Comparison of ENCODE assay signal across 35 cellular contexts in genomic region chr5:74403771-74404170, GRCh38.
"Had no signal": no experiment of that assay in that cellular context is flagged by ENCODE, and none has a peak within 500 bp of the region (broad histone marks: within the 10 kb centered on the region; RNA-seq: fewer than 3 reads in every experiment).

No MANE protein-coding gene starts in this region.

- H3K4me3 Mint-ChIP-seq: activated B cell treated with CpG ODN at 0.5 μM for 24 hours; activated CD8-positive, alpha-beta T cell treated with anti-CD3 and anti-CD28 coated beads for 36 hours; activated naive CD8-positive, alpha-beta T cell treated with anti-CD3 and anti-CD28 coated beads for 36 hours; activated naive CD8-positive, alpha-beta T cell treated with anti-CD3 and anti-CD28 coated beads, Interleukin-2, amount 50 U/mL, for 24 hours; activated T-cell treated with anti-CD3 and anti-CD28 coated beads, Interleukin-2, amount 50 U/mL, for 4 hours; activated T-helper 17 cell treated with anti-CD3 and anti-CD28 coated beads, Interleukin-2, amount 50 U/mL, for 72 hours; brain; effector memory CD8-positive, alpha-beta T cell; T-helper 17 cell; T-helper 2 cell treated with Interferon-gamma antibody and Interleukin-4, amounts not matched to agents 5 μg/mL and 100 μg/mL, for 36 hours had no signal

- H3K36me3 ChIP-seq: adrenal gland, breast epithelium, cardiac muscle cell, esophagus muscularis mucosa, gastroesophageal sphincter, WERI-Rb-1 had no signal

- H3K27ac ChIP-seq: adrenal gland, breast epithelium, cardiac muscle cell, coronary artery, esophagus muscularis mucosa, foreskin keratinocyte, gastroesophageal sphincter, WERI-Rb-1 had no signal

- H3K9me3 Mint-ChIP-seq: activated B cell treated with CpG ODN at 0.5 μM for 24 hours; activated CD8-positive, alpha-beta T cell treated with anti-CD3 and anti-CD28 coated beads for 36 hours; activated naive CD8-positive, alpha-beta T cell treated with anti-CD3 and anti-CD28 coated beads for 36 hours; activated naive CD8-positive, alpha-beta T cell treated with anti-CD3 and anti-CD28 coated beads, Interleukin-2, amount 50 U/mL, for 24 hours; activated T-cell treated with anti-CD3 and anti-CD28 coated beads, Interleukin-2, amount 50 U/mL, for 4 hours; activated T-helper 17 cell treated with anti-CD3 and anti-CD28 coated beads, Interleukin-2, amount 50 U/mL, for 72 hours; effector memory CD8-positive, alpha-beta T cell; T-helper 2 cell treated with Interferon-gamma antibody and Interleukin-4, amounts not matched to agents 5 μg/mL and 100 μg/mL, for 36 hours had no signal

- H3K4me3 ChIP-seq: adrenal gland, breast epithelium, cardiac muscle cell, coronary artery, esophagus muscularis mucosa, gastroesophageal sphincter had no signal

- H3K9me3 ChIP-seq: adrenal gland, breast epithelium, esophagus muscularis mucosa had no signal

- H3K4me1 Mint-ChIP-seq: activated B cell treated with CpG ODN at 0.5 μM for 24 hours; activated naive CD8-positive, alpha-beta T cell treated with anti-CD3 and anti-CD28 coated beads for 36 hours; activated T-helper 17 cell treated with anti-CD3 and anti-CD28 coated beads, Interleukin-2, amount 50 U/mL, for 72 hours had no signal

- ATAC-seq: activated CD4-positive, CD25-positive, alpha-beta regulatory T cell treated with anti-CD3 and anti-CD28 coated beads, Interleukin-2, amount 50 U/mL, for 24 hours; activated CD8-positive, alpha-beta T cell treated with anti-CD3 and anti-CD28 coated beads for 36 hours; activated naive CD8-positive, alpha-beta T cell treated with anti-CD3 and anti-CD28 coated beads, Interleukin-2, amount 50 U/mL, for 24 hours; activated T-cell treated with anti-CD3 and anti-CD28 coated beads, Interleukin-2, amount 50 U/mL, for 4 hours; activated T-helper 17 cell treated with anti-CD3 and anti-CD28 coated beads, Interleukin-2, amount 50 U/mL, for 72 hours; effector memory CD8-positive, alpha-beta T cell; foreskin keratinocyte; gastroesophageal sphincter; T-helper 17 cell had no signal

- H3K36me3 Mint-ChIP-seq: activated naive CD8-positive, alpha-beta T cell treated with anti-CD3 and anti-CD28 coated beads for 36 hours; brain had no signal

- H3K27ac Mint-ChIP-seq: activated B cell treated with CpG ODN at 0.5 μM for 24 hours; activated CD8-positive, alpha-beta T cell treated with anti-CD3 and anti-CD28 coated beads for 36 hours; activated naive CD8-positive, alpha-beta T cell treated with anti-CD3 and anti-CD28 coated beads for 36 hours; activated naive CD8-positive, alpha-beta T cell treated with anti-CD3 and anti-CD28 coated beads, Interleukin-2, amount 50 U/mL, for 24 hours; activated T-helper 17 cell treated with anti-CD3 and anti-CD28 coated beads, Interleukin-2, amount 50 U/mL, for 72 hours; effector memory CD8-positive, alpha-beta T cell; T-helper 17 cell; T-helper 2 cell treated with Interferon-gamma antibody and Interleukin-4, amounts not matched to agents 5 μg/mL and 100 μg/mL, for 36 hours had no signal

- H3K27me3 ChIP-seq: adrenal gland, breast epithelium, cardiac muscle cell, esophagus muscularis mucosa, foreskin keratinocyte, gastroesophageal sphincter had no signal

- H3K4me1 ChIP-seq: breast epithelium, esophagus muscularis mucosa, foreskin keratinocyte, gastroesophageal sphincter had no signal

- DNase-seq: activated B cell treated with CpG ODN at 0.5 μM for 24 hours; activated CD4-positive, alpha-beta T cell treated with anti-CD3 and anti-CD28 coated beads for 48 hours; activated CD4-positive, alpha-beta T cell treated with anti-CD3 and anti-CD28 coated beads, Interleukin-2, amount 50 U/mL, for 1 hour; activated CD4-positive, alpha-beta T cell treated with anti-CD3 and anti-CD28 coated beads, Interleukin-2, amount 50 U/mL, for 48 hours; activated CD8-positive, alpha-beta memory T cell treated with anti-CD3 and anti-CD28 coated beads for 24 hours; activated CD8-positive, alpha-beta T cell treated with anti-CD3 and anti-CD28 coated beads for 36 hours; activated effector memory CD4-positive, alpha-beta T cell treated with Interleukin-2 at 50 U/mL for 16 hours; activated gamma-delta T cell treated with Interleukin-2 at 50 U/mL for 16 hours; activated naive CD4-positive, alpha-beta T cell treated with anti-CD3 and anti-CD28 coated beads, Interleukin-2, amount 50 U/mL, for 16 hours; activated naive CD4-positive, alpha-beta T cell treated with Interleukin-2 at 50 U/mL for 16 hours; activated naive CD8-positive, alpha-beta T cell treated with anti-CD3 and anti-CD28 coated beads for 36 hours; activated naive CD8-positive, alpha-beta T cell treated with anti-CD3 and anti-CD28 coated beads, Interleukin-2, amount 50 U/mL, for 24 hours; activated T-cell treated with anti-CD3 and anti-CD28 coated beads, Interleukin-2, amount 50 U/mL, for 4 hours; adrenal gland; amygdala; aorta; central memory CD4-positive, alpha-beta T cell; dermis blood vessel endothelial cell; effector CD4-positive, alpha-beta T cell; effector memory CD8-positive, alpha-beta T cell; erythroblast; foreskin keratinocyte; T-helper 1 cell; T-helper 17 cell; T1000; WERI-Rb-1 had no signal

- H3K27me3 Mint-ChIP-seq: brain had no signal
